Comparison of ENCODE assay signal across 8 cellular contexts in genomic region chr17:75783069-75783783, GRCh38. TPM values are rescaled to one million over a fixed set of nuclear protein-coding genes. Genes with fewer than 3 reads are reported as not detected.
A peak's percentile ranks its signal among the peaks of the same experiment; 100 is the strongest.
DNase-seq lines count a peak whose midpoint lies in the region; ATAC-seq and TF ChIP-seq lines count a peak whose summit lies in the region.

No MANE protein-coding gene starts in this region.

- no peak overlapping the region for H3K4me3 ChIP-seq in left ventricle myocardium inferior
- H3K4me3 ChIP-seq in stomach smooth muscle (ENCODE audit: low read length in 2 of 2), result no peak overlapping the region

- H3K9me3 ChIP-seq in left ventricle myocardium inferior (replicated peaks) (no peaks in the 10 kb centered on the region), stomach smooth muscle (ENCODE audit: control insufficient read depth in 2 of 2, low read length in 2 of 2) (no peaks in the 10 kb centered on the region)

- H3K27ac ChIP-seq in left ventricle myocardium inferior (replicated peaks) (peak overlapping the region; percentile 100), stomach smooth muscle (ENCODE audit: low read length) (peak overlapping the region; percentile 99)

- ATAC-seq in left cardiac atrium, result no peak
- ATAC-seq in HG03108 (IDR thresholded peaks at IDR 0.05; ENCODE audit: unreplicated experiment), result no peak
- no peak for ATAC-seq in HG02981 (IDR thresholded peaks at IDR 0.05; ENCODE audit: unreplicated experiment)

- intact Hi-C loops in left ventricle myocardium inferior (cut with micrococcal nuclease) (loop anchor here (5.0 kb wide), 1 partner anchor 74 kb away; the partner anchor contains the start of gene WBP2), left cardiac atrium (cut with DNase I) (no loop called here)

- peaks cover 44% of the 10 kb centered on the region for H3K4me1 Mint-ChIP-seq in activated naive CD8-positive, alpha-beta T cell treated with anti-CD3 and anti-CD28 coated beads for 36 hours

- peaks cover 9% of the 10 kb centered on the region for H3K36me3 ChIP-seq in left ventricle myocardium inferior
- peaks cover 6 to 7% of the 10 kb centered on the region in 2 donors for H3K36me3 ChIP-seq in stomach smooth muscle (ENCODE audit: control insufficient read depth in 2 of 2, insufficient read depth in 2 of 2, low read length in 2 of 2)

- peak overlapping the region; percentile 88 to 89 for H3K9ac ChIP-seq in stomach smooth muscle (ENCODE audit: low read length in 2 of 2)

- peak overlapping the region; percentile 88 for H3K4me3 Mint-ChIP-seq in activated naive CD8-positive, alpha-beta T cell treated with anti-CD3 and anti-CD28 coated beads for 36 hours

- H3K27me3 Mint-ChIP-seq in activated naive CD8-positive, alpha-beta T cell treated with anti-CD3 and anti-CD28 coated beads for 36 hours, result peaks cover 6% of the 10 kb centered on the region

- peak overlapping the region; percentile 99 for H3K27ac Mint-ChIP-seq in activated naive CD8-positive, alpha-beta T cell treated with anti-CD3 and anti-CD28 coated beads for 36 hours

- H3K4me1 ChIP-seq in left ventricle myocardium inferior, result peaks cover 62% of the 10 kb centered on the region
- peaks cover 19% of the 10 kb centered on the region for H3K4me1 ChIP-seq in stomach smooth muscle (ENCODE audit: control insufficient read depth, insufficient read depth, low read length)

- H3K36me3 Mint-ChIP-seq in activated naive CD8-positive, alpha-beta T cell treated with anti-CD3 and anti-CD28 coated beads for 36 hours, result peaks cover 13% of the 10 kb centered on the region

- no peak for DNase-seq in left ventricle myocardium inferior
- DNase-seq in left cardiac atrium, result no peak
- DNase-seq in NCI-H2171 (lab: John Stamatoyannopoulos, UW), result peak; percentile 23
- no peak for DNase-seq in activated naive CD8-positive, alpha-beta T cell treated with anti-CD3 and anti-CD28 coated beads for 36 hours
- DNase-seq in inferior parietal cortex (ENCODE audit: extremely low spot score), result peak; percentile 65

- peaks cover 1% of the 10 kb centered on the region for H3K9me3 Mint-ChIP-seq in activated naive CD8-positive, alpha-beta T cell treated with anti-CD3 and anti-CD28 coated beads for 36 hours

- TF ChIP-seq CTCF in left ventricle myocardium inferior (IDR thresholded peaks at IDR 0.05; ENCODE audit: borderline replicate concordance), result peak; percentile 71

- H3K27me3 ChIP-seq in left ventricle myocardium inferior (ENCODE audit: low read depth) (no peaks in the 10 kb centered on the region), stomach smooth muscle (ENCODE audit: control insufficient read depth in 1 of 2, insufficient read depth in 2 of 2, low read length in 2 of 2) (no peaks in the 10 kb centered on the region)

RNA-seq across cellular contexts. Expression of gene UNK, which starts 1.4 kb away (rescaled TPM):
- total RNA-seq in left ventricle myocardium inferior (14.7 TPM), left cardiac atrium (10 to 100 TPM; 15.8 to 17.8 TPM)
- 10 to 100 TPM; 26.9 to 27.4 TPM for total RNA-seq in activated naive CD8-positive, alpha-beta T cell treated with anti-CD3 and anti-CD28 coated beads for 36 hours

RNA-seq across cellular contexts. Expression of gene GALK1, which starts 18.2 kb away (rescaled TPM):
- total RNA-seq in left ventricle myocardium inferior, result 19.1 TPM
- 10 to 100 TPM; 22.0 to 22.9 TPM for total RNA-seq in left cardiac atrium
- total RNA-seq in activated naive CD8-positive, alpha-beta T cell treated with anti-CD3 and anti-CD28 coated beads for 36 hours, result 10 to 100 TPM; 33.2 to 33.6 TPM

Comparison
In these comparisons a context has a peak if more than half of its experiments do, and no peak if none do; other contexts are left out.
1. DNase-seq: peak in NCI-H2171 (single experiment) and inferior parietal cortex (single experiment); none in left ventricle myocardium inferior (single experiment), left cardiac atrium (single experiment) and activated naive CD8-positive, alpha-beta T cell treated with anti-CD3 and anti-CD28 coated beads for 36 hours (single experiment).